ENCODE assay signal across 1 cellular context in the genomic region with DNA sequence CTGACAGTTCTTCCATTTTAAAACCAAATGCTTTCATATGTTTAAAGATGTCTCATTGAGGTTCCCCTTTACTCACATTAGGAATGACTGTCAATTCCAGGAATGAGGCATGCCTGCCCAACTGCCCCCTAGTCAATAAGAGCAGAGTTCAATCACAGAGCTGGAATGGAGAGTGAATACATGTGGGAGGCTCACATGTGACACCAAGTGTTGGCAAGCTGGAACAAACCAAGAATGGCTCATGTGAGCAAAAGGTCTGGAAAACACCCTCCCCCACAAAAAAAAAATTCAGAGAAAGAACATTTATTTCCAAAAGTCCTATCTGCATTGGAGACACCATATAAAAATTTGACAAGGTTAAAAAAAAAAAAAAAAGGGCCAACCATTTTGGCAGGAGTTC.
TF ChIP-seq lines count a peak whose summit lies in the region.

No MANE protein-coding gene starts in this region.

TF ChIP-seq in HEK293, 187 proteins besides CTCF, POLR2A, EP300 and RAD21 (continued from another document):
- TF ChIP-seq, protein P1, sequence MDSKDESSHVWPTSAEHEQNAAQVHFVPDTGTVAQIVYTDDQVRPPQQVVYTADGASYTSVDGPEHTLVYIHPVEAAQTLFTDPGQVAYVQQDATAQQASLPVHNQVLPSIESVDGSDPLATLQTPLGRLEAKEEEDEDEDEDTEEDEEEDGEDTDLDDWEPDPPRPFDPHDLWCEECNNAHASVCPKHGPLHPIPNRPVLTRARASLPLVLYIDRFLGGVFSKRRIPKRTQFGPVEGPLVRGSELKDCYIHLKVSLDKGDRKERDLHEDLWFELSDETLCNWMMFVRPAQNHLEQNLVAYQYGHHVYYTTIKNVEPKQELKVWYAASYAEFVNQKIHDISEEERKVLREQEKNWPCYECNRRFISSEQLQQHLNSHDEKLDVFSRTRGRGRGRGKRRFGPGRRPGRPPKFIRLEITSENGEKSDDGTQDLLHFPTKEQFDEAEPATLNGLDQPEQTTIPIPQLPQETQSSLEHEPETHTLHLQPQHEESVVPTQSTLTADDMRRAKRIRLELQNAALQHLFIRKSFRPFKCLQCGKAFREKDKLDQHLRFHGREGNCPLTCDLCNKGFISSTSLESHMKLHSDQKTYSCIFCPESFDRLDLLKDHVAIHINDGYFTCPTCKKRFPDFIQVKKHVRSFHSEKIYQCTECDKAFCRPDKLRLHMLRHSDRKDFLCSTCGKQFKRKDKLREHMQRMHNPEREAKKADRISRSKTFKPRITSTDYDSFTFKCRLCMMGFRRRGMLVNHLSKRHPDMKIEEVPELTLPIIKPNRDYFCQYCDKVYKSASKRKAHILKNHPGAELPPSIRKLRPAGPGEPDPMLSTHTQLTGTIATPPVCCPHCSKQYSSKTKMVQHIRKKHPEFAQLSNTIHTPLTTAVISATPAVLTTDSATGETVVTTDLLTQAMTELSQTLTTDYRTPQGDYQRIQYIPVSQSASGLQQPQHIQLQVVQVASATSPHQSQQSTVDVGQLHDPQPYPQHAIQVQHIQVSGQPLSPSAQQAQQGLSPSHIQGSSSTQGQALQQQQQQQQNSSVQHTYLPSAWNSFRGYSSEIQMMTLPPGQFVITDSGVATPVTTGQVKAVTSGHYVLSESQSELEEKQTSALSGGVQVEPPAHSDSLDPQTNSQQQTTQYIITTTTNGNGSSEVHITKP (tag by site-specific recombination; IDR thresholded peaks at IDR 0.05), result peak; percentile 76
- TF ChIP-seq ZNF335 (tag by site-specific recombination; conservative IDR thresholded peaks at IDR 0.05) (peak; percentile 42; the same call in 1 of the 2 replicates), ZFHX2 (tag by site-specific recombination; conservative IDR thresholded peaks at IDR 0.05) (0 out of 2 replicates have a peak, but pooled peaks have one; percentile 18), ZNF654 (tag by site-specific recombination; IDR thresholded peaks at IDR 0.05; ENCODE audit: low read depth) (peak; percentile 31; the same call in 1 of the 2 replicates)
- TF ChIP-seq, protein P2, sequence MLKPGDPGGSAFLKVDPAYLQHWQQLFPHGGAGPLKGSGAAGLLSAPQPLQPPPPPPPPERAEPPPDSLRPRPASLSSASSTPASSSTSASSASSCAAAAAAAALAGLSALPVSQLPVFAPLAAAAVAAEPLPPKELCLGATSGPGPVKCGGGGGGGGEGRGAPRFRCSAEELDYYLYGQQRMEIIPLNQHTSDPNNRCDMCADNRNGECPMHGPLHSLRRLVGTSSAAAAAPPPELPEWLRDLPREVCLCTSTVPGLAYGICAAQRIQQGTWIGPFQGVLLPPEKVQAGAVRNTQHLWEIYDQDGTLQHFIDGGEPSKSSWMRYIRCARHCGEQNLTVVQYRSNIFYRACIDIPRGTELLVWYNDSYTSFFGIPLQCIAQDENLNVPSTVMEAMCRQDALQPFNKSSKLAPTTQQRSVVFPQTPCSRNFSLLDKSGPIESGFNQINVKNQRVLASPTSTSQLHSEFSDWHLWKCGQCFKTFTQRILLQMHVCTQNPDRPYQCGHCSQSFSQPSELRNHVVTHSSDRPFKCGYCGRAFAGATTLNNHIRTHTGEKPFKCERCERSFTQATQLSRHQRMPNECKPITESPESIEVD (tag by site-specific recombination; IDR thresholded peaks at IDR 0.05), result no peak
- TF ChIP-seq, protein P3, sequence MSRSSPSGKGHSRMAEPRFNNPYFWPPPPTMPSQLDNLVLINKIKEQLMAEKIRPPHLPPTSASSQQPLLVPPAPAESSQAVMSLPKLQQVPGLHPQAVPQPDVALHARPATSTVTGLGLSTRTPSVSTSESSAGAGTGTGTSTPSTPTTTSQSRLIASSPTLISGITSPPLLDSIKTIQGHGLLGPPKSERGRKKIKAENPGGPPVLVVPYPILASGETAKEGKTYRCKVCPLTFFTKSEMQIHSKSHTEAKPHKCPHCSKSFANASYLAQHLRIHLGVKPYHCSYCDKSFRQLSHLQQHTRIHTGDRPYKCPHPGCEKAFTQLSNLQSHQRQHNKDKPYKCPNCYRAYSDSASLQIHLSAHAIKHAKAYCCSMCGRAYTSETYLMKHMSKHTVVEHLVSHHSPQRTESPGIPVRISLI (tag by site-specific recombination; IDR thresholded peaks at IDR 0.05), result 0 out of 2 replicates have a peak, but pooled peaks have one; percentile 56
TF ChIP-seq in HEK293: peak in this region for 5.
